In the genomic region with DNA sequence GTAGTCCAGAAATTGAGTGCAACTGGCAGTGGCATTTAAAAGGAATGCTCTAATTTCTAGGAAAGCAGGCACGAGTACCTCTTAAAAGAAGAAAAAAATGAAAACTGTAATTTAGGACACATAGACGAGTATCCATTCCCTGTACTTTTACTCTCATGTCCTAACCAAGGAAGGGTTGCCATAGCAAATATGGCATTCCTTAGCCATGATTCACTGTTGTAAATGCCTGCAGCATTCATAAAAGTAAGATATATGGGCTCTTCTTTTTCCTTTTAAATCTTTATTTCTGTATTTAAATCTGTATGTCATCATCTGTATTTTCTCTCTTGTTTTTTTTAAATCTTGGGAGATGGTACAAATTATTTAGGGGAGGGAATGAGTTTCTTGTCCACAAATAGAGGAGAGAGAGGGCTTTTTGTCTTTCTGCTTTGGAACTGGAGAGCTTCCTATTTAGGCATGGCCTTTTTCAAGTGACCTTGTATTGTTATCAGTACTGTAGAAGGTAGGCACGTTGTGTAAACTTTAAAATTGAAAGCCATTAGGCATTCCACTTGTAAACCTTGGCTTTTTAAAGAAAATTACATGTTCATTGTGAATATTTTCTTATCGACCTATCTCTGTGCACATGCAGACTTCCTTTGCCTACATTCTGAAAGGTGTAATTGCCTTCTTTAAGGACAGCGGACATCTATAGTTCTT, we compare ENCODE assay signal across 1 cellular context.
TF ChIP-seq lines count a peak whose summit lies in the region.

No MANE protein-coding gene starts in this region.

TF ChIP-seq in HepG2, 621 proteins besides CTCF, POLR2A, EP300 and RAD21 (continued from another document and continues in another):
- TF ChIP-seq, protein P1, sequence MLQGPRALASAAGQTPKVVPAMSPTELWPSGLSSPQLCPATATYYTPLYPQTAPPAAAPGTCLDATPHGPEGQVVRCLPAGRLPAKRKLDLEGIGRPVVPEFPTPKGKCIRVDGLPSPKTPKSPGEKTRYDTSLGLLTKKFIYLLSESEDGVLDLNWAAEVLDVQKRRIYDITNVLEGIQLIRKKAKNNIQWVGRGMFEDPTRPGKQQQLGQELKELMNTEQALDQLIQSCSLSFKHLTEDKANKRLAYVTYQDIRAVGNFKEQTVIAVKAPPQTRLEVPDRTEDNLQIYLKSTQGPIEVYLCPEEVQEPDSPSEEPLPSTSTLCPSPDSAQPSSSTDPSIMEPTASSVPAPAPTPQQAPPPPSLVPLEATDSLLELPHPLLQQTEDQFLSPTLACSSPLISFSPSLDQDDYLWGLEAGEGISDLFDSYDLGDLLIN (CRISPR knock-in tag; IDR thresholded peaks at IDR 0.05; ENCODE audit: borderline replicate concordance), result no peak
- TF ChIP-seq FOXA3 (CRISPR knock-in tag; IDR thresholded peaks at IDR 0.05), result peak; percentile 69
- no peak for TF ChIP-seq NCOR1 (IDR thresholded peaks at IDR 0.05; ENCODE audit: borderline replicate concordance, low read length)
- TF ChIP-seq, protein P2, sequence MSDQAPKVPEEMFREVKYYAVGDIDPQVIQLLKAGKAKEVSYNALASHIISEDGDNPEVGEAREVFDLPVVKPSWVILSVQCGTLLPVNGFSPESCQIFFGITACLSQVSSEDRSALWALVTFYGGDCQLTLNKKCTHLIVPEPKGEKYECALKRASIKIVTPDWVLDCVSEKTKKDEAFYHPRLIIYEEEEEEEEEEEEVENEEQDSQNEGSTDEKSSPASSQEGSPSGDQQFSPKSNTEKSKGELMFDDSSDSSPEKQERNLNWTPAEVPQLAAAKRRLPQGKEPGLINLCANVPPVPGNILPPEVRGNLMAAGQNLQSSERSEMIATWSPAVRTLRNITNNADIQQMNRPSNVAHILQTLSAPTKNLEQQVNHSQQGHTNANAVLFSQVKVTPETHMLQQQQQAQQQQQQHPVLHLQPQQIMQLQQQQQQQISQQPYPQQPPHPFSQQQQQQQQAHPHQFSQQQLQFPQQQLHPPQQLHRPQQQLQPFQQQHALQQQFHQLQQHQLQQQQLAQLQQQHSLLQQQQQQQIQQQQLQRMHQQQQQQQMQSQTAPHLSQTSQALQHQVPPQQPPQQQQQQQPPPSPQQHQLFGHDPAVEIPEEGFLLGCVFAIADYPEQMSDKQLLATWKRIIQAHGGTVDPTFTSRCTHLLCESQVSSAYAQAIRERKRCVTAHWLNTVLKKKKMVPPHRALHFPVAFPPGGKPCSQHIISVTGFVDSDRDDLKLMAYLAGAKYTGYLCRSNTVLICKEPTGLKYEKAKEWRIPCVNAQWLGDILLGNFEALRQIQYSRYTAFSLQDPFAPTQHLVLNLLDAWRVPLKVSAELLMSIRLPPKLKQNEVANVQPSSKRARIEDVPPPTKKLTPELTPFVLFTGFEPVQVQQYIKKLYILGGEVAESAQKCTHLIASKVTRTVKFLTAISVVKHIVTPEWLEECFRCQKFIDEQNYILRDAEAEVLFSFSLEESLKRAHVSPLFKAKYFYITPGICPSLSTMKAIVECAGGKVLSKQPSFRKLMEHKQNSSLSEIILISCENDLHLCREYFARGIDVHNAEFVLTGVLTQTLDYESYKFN (CRISPR knock-in tag; conservative IDR thresholded peaks at IDR 0.05), result peak; percentile 73
- TF ChIP-seq ZNF570 (CRISPR knock-in tag; IDR thresholded peaks at IDR 0.05; ENCODE audit: borderline replicate concordance), result no peak
- no peak for TF ChIP-seq SUZ12 (IDR thresholded peaks at IDR 0.05; ENCODE audit: low read depth, low read length)
- TF ChIP-seq ZNF350 (CRISPR knock-in tag; IDR thresholded peaks at IDR 0.05; ENCODE audit: borderline replicate concordance, low read depth), result no peak
- TF ChIP-seq, protein P3, sequence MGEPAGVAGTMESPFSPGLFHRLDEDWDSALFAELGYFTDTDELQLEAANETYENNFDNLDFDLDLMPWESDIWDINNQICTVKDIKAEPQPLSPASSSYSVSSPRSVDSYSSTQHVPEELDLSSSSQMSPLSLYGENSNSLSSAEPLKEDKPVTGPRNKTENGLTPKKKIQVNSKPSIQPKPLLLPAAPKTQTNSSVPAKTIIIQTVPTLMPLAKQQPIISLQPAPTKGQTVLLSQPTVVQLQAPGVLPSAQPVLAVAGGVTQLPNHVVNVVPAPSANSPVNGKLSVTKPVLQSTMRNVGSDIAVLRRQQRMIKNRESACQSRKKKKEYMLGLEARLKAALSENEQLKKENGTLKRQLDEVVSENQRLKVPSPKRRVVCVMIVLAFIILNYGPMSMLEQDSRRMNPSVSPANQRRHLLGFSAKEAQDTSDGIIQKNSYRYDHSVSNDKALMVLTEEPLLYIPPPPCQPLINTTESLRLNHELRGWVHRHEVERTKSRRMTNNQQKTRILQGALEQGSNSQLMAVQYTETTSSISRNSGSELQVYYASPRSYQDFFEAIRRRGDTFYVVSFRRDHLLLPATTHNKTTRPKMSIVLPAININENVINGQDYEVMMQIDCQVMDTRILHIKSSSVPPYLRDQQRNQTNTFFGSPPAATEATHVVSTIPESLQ (CRISPR knock-in tag; conservative IDR thresholded peaks at IDR 0.05), result no peak
- peak; percentile 81 for TF ChIP-seq SAP130 (CRISPR knock-in tag; IDR thresholded peaks at IDR 0.05; ENCODE audit: low read depth)
- TF ChIP-seq KMT2A (CRISPR knock-in tag; IDR thresholded peaks at IDR 0.05), result 0 out of 2 replicates have a peak, but pooled peaks have one; percentile 18
- no peak for TF ChIP-seq MAFG (CRISPR knock-in tag; IDR thresholded peaks at IDR 0.05)
- no peak for TF ChIP-seq TARDBP (CRISPR knock-in tag; IDR thresholded peaks at IDR 0.05)
- TF ChIP-seq, protein P4, sequence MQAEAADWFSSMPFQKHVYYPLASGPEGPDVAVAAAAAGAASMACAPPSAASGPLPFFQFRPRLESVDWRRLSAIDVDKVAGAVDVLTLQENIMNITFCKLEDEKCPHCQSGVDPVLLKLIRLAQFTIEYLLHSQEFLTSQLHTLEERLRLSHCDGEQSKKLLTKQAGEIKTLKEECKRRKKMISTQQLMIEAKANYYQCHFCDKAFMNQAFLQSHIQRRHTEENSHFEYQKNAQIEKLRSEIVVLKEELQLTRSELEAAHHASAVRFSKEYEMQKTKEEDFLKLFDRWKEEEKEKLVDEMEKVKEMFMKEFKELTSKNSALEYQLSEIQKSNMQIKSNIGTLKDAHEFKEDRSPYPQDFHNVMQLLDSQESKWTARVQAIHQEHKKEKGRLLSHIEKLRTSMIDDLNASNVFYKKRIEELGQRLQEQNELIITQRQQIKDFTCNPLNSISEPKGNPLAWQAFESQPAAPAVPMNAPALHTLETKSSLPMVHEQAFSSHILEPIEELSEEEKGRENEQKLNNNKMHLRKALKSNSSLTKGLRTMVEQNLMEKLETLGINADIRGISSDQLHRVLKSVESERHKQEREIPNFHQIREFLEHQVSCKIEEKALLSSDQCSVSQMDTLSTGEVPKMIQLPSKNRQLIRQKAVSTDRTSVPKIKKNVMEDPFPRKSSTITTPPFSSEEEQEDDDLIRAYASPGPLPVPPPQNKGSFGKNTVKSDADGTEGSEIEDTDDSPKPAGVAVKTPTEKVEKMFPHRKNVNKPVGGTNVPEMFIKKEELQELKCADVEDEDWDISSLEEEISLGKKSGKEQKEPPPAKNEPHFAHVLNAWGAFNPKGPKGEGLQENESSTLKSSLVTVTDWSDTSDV (CRISPR knock-in tag; IDR thresholded peaks at IDR 0.05), result no peak
- TF ChIP-seq KLF6 (CRISPR knock-in tag; IDR thresholded peaks at IDR 0.05), result no peak
- TF ChIP-seq ZNF337 (CRISPR knock-in tag; IDR thresholded peaks at IDR 0.05; ENCODE audit: borderline replicate concordance, low read depth), result no peak
- TF ChIP-seq PHF20 (CRISPR knock-in tag; IDR thresholded peaks at IDR 0.05), result no peak
- TF ChIP-seq ZNF256 (CRISPR knock-in tag; conservative IDR thresholded peaks at IDR 0.05), result no peak
- TF ChIP-seq CAMTA2 (CRISPR knock-in tag; IDR thresholded peaks at IDR 0.05; ENCODE audit: borderline replicate concordance), result no peak
- TF ChIP-seq NRL (CRISPR knock-in tag; IDR thresholded peaks at IDR 0.05; ENCODE audit: borderline replicate concordance), result no peak
- no peak for TF ChIP-seq ZNF367 (CRISPR knock-in tag; IDR thresholded peaks at IDR 0.05; ENCODE audit: borderline replicate concordance)
- TF ChIP-seq ZFYVE20 (CRISPR knock-in tag; IDR thresholded peaks at IDR 0.05; ENCODE audit: borderline replicate concordance, low read depth), result no peak
- no peak for TF ChIP-seq ZBTB8A (CRISPR knock-in tag; IDR thresholded peaks at IDR 0.05; ENCODE audit: borderline replicate concordance, low read depth)
- no peak for TF ChIP-seq ZFP90 (CRISPR knock-in tag; IDR thresholded peaks at IDR 0.05; ENCODE audit: borderline replicate concordance)
- no peak for TF ChIP-seq ZFY (CRISPR knock-in tag; IDR thresholded peaks at IDR 0.05)
- TF ChIP-seq MATR3 (CRISPR knock-in tag; IDR thresholded peaks at IDR 0.05), result no peak
- no peak for TF ChIP-seq FLYWCH1 (CRISPR knock-in tag; IDR thresholded peaks at IDR 0.05)
- TF ChIP-seq ZNF615 (CRISPR knock-in tag; IDR thresholded peaks at IDR 0.05; ENCODE audit: borderline replicate concordance), result no peak
- no peak for TF ChIP-seq SRSF9 (IDR thresholded peaks at IDR 0.05; ENCODE audit: borderline replicate concordance, insufficient read depth, low read depth, low read length, poor library complexity, severe bottlenecking)
- no peak for TF ChIP-seq MBD4 (IDR thresholded peaks at IDR 0.05; ENCODE audit: borderline replicate concordance, low read length)
- TF ChIP-seq MAFF (IDR thresholded peaks at IDR 0.05; ENCODE audit: low read depth, low read length), result no peak
- no peak for TF ChIP-seq ZFP82 (CRISPR knock-in tag; IDR thresholded peaks at IDR 0.05; ENCODE audit: borderline replicate concordance)
- no peak for TF ChIP-seq MTF1 (CRISPR knock-in tag; IDR thresholded peaks at IDR 0.05)
- peak; percentile 92 for TF ChIP-seq ASH2L (IDR thresholded peaks at IDR 0.05; ENCODE audit: insufficient read length, low read depth, low read length)
- TF ChIP-seq SRSF1 (optimal IDR thresholded peaks at IDR 0.05; ENCODE audit: low read depth, low read length), result no peak
- TF ChIP-seq, protein P5, sequence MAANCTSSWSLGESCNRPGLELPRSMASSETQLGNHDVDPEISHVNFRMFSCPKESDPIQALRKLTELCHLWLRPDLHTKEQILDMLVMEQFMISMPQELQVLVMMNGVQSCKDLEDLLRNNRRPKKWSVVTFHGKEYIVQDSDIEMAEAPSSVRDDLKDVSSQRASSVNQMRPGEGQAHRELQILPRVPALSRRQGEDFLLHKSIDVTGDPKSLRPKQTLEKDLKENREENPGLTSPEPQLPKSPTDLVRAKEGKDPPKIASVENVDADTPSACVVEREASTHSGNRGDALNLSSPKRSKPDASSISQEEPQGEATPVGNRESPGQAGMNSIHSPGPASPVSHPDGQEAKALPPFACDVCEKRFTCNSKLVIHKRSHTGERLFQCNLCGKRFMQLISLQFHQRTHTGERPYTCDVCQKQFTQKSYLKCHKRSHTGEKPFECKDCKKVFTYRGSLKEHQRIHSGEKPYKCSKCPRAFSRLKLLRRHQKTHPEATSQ (CRISPR knock-in tag; IDR thresholded peaks at IDR 0.05; ENCODE audit: borderline replicate concordance), result no peak
- TF ChIP-seq ZSCAN22 (CRISPR knock-in tag; IDR thresholded peaks at IDR 0.05), result no peak
- no peak for TF ChIP-seq ZNF30 (CRISPR knock-in tag; IDR thresholded peaks at IDR 0.05)
- TF ChIP-seq MIER2 (CRISPR knock-in tag; IDR thresholded peaks at IDR 0.05), result no peak
- TF ChIP-seq ZNF34 (CRISPR knock-in tag; IDR thresholded peaks at IDR 0.05; ENCODE audit: borderline replicate concordance), result no peak
- TF ChIP-seq, protein P6, sequence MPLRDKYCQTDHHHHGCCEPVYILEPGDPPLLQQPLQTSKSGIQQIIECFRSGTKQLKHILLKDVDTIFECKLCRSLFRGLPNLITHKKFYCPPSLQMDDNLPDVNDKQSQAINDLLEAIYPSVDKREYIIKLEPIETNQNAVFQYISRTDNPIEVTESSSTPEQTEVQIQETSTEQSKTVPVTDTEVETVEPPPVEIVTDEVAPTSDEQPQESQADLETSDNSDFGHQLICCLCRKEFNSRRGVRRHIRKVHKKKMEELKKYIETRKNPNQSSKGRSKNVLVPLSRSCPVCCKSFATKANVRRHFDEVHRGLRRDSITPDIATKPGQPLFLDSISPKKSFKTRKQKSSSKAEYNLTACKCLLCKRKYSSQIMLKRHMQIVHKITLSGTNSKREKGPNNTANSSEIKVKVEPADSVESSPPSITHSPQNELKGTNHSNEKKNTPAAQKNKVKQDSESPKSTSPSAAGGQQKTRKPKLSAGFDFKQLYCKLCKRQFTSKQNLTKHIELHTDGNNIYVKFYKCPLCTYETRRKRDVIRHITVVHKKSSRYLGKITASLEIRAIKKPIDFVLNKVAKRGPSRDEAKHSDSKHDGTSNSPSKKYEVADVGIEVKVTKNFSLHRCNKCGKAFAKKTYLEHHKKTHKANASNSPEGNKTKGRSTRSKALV (CRISPR knock-in tag; IDR thresholded peaks at IDR 0.05), result no peak
- TF ChIP-seq HNRNPUL1 (IDR thresholded peaks at IDR 0.05; ENCODE audit: low read depth, low read length), result no peak
- TF ChIP-seq ZNF431 (CRISPR knock-in tag; IDR thresholded peaks at IDR 0.05; ENCODE audit: borderline replicate concordance, low read depth), result no peak
- no peak for TF ChIP-seq KLF15 (CRISPR knock-in tag; IDR thresholded peaks at IDR 0.05; ENCODE audit: borderline replicate concordance)
- TF ChIP-seq, protein P7, sequence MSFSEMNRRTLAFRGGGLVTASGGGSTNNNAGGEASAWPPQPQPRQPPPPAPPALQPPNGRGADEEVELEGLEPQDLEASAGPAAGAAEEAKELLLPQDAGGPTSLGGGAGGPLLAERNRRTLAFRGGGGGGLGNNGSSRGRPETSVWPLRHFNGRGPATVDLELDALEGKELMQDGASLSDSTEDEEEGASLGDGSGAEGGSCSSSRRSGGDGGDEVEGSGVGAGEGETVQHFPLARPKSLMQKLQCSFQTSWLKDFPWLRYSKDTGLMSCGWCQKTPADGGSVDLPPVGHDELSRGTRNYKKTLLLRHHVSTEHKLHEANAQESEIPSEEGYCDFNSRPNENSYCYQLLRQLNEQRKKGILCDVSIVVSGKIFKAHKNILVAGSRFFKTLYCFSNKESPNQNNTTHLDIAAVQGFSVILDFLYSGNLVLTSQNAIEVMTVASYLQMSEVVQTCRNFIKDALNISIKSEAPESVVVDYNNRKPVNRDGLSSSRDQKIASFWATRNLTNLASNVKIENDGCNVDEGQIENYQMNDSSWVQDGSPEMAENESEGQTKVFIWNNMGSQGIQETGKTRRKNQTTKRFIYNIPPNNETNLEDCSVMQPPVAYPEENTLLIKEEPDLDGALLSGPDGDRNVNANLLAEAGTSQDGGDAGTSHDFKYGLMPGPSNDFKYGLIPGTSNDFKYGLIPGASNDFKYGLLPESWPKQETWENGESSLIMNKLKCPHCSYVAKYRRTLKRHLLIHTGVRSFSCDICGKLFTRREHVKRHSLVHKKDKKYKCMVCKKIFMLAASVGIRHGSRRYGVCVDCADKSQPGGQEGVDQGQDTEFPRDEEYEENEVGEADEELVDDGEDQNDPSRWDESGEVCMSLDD (CRISPR knock-in tag; IDR thresholded peaks at IDR 0.05; ENCODE audit: borderline replicate concordance), result no peak
- TF ChIP-seq ZNF761 (CRISPR knock-in tag; conservative IDR thresholded peaks at IDR 0.05), result no peak
- no peak for TF ChIP-seq CEBPB (IDR thresholded peaks at IDR 0.05; ENCODE audit: borderline replicate concordance, low read depth, low read length)
- TF ChIP-seq ZNF335 (CRISPR knock-in tag; IDR thresholded peaks at IDR 0.05), result no peak
- TF ChIP-seq KAT8 (CRISPR knock-in tag; IDR thresholded peaks at IDR 0.05), result 0 out of 2 replicates have a peak, but pooled peaks have one; percentile 32
